2 cellular contexts compared by ENCODE assay signal in the genomic region with DNA sequence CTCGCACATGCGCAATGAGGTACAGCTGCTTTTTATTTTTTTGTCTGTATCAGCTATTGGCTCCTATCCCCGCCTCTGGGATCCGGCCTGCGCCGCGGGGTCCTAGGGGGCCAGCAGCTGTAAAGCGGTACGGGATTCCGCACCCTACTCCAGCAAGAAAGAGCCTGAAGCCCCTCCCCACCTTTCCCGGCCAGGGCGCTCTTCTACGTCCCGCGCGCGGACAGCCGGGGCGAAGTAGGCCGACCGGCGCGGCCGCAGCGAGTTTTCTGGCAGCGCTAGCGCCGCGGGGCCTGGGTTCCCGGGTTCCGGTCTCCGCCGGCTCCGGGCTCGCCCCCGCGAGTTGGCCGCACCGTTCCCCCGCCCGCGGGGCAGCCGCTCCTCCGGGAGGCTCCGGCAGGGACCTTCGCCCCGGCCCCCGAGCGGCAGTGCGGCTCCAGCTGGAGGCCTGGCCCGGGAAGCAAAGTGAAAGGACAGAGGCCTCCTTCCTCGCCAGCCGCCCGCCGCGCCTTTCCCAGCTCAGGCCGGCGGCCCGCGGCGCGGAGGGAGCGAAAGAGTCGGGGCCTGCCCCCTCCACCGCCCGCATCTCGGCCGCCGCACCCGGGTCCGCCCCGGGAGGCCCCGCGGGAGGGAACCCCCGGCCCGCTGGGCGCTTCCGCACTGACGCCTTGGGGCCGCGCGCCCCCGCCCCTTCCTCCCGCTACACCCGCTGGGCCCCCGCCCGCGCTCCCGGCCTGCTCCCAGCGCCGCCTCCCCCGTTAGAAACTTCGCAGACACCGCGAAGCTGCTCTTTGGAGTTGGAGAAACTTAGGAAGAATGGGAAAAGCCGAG.
TF ChIP-seq lines count a peak whose summit lies in the region.

No MANE protein-coding gene starts in this region.

TF ChIP-seq in SK-N-SH treated with all-trans-retinoic acid at 6 μM for 48 hours, 23 proteins besides CTCF, POLR2A, EP300 and RAD21:
- no peak for TF ChIP-seq PATZ1 (CRISPR knock-in tag; IDR thresholded peaks at IDR 0.05; ENCODE audit: borderline replicate concordance)

TF ChIP-seq in K562, 482 proteins besides CTCF, POLR2A, EP300 and RAD21 (continued from another document and continues in another):
- TF ChIP-seq, protein P1, sequence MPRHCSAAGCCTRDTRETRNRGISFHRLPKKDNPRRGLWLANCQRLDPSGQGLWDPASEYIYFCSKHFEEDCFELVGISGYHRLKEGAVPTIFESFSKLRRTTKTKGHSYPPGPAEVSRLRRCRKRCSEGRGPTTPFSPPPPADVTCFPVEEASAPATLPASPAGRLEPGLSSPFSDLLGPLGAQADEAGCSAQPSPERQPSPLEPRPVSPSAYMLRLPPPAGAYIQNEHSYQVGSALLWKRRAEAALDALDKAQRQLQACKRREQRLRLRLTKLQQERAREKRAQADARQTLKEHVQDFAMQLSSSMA (CRISPR knock-in tag; IDR thresholded peaks at IDR 0.05) = no peak
- TF ChIP-seq MCM2 (IDR thresholded peaks at IDR 0.05; ENCODE audit: low read depth) (no peak), PATZ1 (CRISPR knock-in tag; IDR thresholded peaks at IDR 0.05; ENCODE audit: borderline replicate concordance) (no peak), JUN (IDR thresholded peaks at IDR 0.05; ENCODE audit: borderline replicate concordance, low read depth, low read length) (no peak), JUN (CRISPR knock-in tag; IDR thresholded peaks at IDR 0.05; ENCODE audit: borderline replicate concordance) (no peak), ZKSCAN1 (IDR thresholded peaks at IDR 0.05; ENCODE audit: low read depth, low read length) (0 out of 2 replicates have a peak, but pooled peaks have one; percentile 19), ZNF77 (CRISPR knock-in tag; IDR thresholded peaks at IDR 0.05) (0 out of 2 replicates have a peak, but pooled peaks have one; percentile 21), KHSRP (IDR thresholded peaks at IDR 0.05) (no peak), HINFP (tag; conservative IDR thresholded peaks at IDR 0.05; ENCODE audit: low read depth) (no peak), NFATC3 (IDR thresholded peaks at IDR 0.05) (no peak), GTF3C2 (IDR thresholded peaks at IDR 0.05; ENCODE audit: borderline replicate concordance, extremely low read depth, insufficient read length) (no peak), MYBL2 (IDR thresholded peaks at IDR 0.05; ENCODE audit: low read depth) (no peak; the same call in 1 of the 2 replicates), MYBL2 (CRISPR knock-in tag; IDR thresholded peaks at IDR 0.05; ENCODE audit: borderline replicate concordance) (no peak), GTF2E2 (tag; IDR thresholded peaks at IDR 0.05) (no peak; the same call in 1 of the 2 replicates), MBD2 (IDR thresholded peaks at IDR 0.05; ENCODE audit: borderline replicate concordance, low read depth) (no peak), BRF2 (IDR thresholded peaks at IDR 0.05; ENCODE audit: borderline replicate concordance, insufficient read depth, insufficient read length) (no peak), ASH1L (IDR thresholded peaks at IDR 0.05; ENCODE audit: borderline replicate concordance, low read depth, partially characterized antibody) (no peak), NCOA1 (IDR thresholded peaks at IDR 0.05; ENCODE audit: low read depth) (no peak), TCFL5 (CRISPR knock-in tag; conservative IDR thresholded peaks at IDR 0.05) (no peak), RCOR1 (IDR thresholded peaks at IDR 0.05; ENCODE audit: borderline replicate concordance in 1 of 2, low read depth in 2 of 2, low read length in 2 of 2) (0 out of 4 replicates have a peak, but pooled peaks of 1 of the 2 experiments have one; percentile 1), MAFK (IDR thresholded peaks at IDR 0.05; ENCODE audit: low read length) (no peak), ZNF124 (CRISPR knock-in tag; IDR thresholded peaks at IDR 0.05) (no peak), PPARD (CRISPR knock-in tag; IDR thresholded peaks at IDR 0.05) (no peak), BCL6 (CRISPR knock-in tag; IDR thresholded peaks at IDR 0.05) (no peak), ZNF3 (CRISPR knock-in tag; IDR thresholded peaks at IDR 0.05) (no peak), DACH1 (IDR thresholded peaks at IDR 0.05; ENCODE audit: partially characterized antibody) (no peak), ZNF76 (CRISPR knock-in tag; IDR thresholded peaks at IDR 0.05; ENCODE audit: borderline replicate concordance) (0 out of 2 replicates have a peak, but pooled peaks have one; percentile 10), SIRT6 (IDR thresholded peaks at IDR 0.05; ENCODE audit: low read depth, low read length) (no peak), POLR2G (IDR thresholded peaks at IDR 0.05; ENCODE audit: low read depth, low read length) (peak; percentile 90), POLR2H (tag; IDR thresholded peaks at IDR 0.05; ENCODE audit: low read depth) (peak; percentile 61; the same call in 1 of the 2 replicates), HIVEP1 (CRISPR knock-in tag; IDR thresholded peaks at IDR 0.05) (no peak), CBX2 (IDR thresholded peaks at IDR 0.05; ENCODE audit: insufficient read depth, low read length, poor library complexity, severe bottlenecking) (no peak), GTF2F1 (IDR thresholded peaks at IDR 0.05; ENCODE audit: low read depth, low read length) (no peak), NCOA6 (IDR thresholded peaks at IDR 0.05) (no peak), PTRF (tag; IDR thresholded peaks at IDR 0.05) (no peak), ZNF444 (CRISPR knock-in tag; IDR thresholded peaks at IDR 0.05) (no peak), TCF3 (CRISPR knock-in tag; IDR thresholded peaks at IDR 0.05) (no peak)
- TF ChIP-seq, protein P2, sequence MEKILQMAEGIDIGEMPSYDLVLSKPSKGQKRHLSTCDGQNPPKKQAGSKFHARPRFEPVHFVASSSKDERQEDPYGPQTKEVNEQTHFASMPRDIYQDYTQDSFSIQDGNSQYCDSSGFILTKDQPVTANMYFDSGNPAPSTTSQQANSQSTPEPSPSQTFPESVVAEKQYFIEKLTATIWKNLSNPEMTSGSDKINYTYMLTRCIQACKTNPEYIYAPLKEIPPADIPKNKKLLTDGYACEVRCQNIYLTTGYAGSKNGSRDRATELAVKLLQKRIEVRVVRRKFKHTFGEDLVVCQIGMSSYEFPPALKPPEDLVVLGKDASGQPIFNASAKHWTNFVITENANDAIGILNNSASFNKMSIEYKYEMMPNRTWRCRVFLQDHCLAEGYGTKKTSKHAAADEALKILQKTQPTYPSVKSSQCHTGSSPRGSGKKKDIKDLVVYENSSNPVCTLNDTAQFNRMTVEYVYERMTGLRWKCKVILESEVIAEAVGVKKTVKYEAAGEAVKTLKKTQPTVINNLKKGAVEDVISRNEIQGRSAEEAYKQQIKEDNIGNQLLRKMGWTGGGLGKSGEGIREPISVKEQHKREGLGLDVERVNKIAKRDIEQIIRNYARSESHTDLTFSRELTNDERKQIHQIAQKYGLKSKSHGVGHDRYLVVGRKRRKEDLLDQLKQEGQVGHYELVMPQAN (IDR thresholded peaks at IDR 0.05; ENCODE audit: borderline replicate concordance) = no peak
- TF ChIP-seq, protein P3, sequence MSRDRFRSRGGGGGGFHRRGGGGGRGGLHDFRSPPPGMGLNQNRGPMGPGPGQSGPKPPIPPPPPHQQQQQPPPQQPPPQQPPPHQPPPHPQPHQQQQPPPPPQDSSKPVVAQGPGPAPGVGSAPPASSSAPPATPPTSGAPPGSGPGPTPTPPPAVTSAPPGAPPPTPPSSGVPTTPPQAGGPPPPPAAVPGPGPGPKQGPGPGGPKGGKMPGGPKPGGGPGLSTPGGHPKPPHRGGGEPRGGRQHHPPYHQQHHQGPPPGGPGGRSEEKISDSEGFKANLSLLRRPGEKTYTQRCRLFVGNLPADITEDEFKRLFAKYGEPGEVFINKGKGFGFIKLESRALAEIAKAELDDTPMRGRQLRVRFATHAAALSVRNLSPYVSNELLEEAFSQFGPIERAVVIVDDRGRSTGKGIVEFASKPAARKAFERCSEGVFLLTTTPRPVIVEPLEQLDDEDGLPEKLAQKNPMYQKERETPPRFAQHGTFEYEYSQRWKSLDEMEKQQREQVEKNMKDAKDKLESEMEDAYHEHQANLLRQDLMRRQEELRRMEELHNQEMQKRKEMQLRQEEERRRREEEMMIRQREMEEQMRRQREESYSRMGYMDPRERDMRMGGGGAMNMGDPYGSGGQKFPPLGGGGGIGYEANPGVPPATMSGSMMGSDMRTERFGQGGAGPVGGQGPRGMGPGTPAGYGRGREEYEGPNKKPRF (IDR thresholded peaks at IDR 0.05; ENCODE audit: low read depth, low read length) = no peak
- TF ChIP-seq, protein P4, sequence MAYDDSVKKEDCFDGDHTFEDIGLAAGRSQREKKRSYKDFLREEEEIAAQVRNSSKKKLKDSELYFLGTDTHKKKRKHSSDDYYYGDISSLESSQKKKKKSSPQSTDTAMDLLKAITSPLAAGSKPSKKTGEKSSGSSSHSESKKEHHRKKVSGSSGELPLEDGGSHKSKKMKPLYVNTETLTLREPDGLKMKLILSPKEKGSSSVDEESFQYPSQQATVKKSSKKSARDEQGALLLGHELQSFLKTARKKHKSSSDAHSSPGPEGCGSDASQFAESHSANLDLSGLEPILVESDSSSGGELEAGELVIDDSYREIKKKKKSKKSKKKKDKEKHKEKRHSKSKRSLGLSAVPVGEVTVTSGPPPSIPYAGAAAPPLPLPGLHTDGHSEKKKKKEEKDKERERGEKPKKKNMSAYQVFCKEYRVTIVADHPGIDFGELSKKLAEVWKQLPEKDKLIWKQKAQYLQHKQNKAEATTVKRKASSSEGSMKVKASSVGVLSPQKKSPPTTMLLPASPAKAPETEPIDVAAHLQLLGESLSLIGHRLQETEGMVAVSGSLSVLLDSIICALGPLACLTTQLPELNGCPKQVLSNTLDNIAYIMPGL (CRISPR knock-in tag; IDR thresholded peaks at IDR 0.05) = peak; percentile 65; the same call in 1 of the 2 replicates
- TF ChIP-seq, protein P5, sequence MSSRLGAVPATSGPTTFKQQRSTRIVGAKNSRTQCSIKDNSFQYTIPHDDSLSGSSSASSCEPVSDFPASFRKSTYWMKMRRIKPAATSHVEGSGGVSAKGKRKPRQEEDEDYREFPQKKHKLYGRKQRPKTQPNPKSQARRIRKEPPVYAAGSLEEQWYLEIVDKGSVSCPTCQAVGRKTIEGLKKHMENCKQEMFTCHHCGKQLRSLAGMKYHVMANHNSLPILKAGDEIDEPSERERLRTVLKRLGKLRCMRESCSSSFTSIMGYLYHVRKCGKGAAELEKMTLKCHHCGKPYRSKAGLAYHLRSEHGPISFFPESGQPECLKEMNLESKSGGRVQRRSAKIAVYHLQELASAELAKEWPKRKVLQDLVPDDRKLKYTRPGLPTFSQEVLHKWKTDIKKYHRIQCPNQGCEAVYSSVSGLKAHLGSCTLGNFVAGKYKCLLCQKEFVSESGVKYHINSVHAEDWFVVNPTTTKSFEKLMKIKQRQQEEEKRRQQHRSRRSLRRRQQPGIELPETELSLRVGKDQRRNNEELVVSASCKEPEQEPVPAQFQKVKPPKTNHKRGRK (tag; IDR thresholded peaks at IDR 0.05) = no peak
